Comparison of ENCODE assay signal across 9 cellular contexts in genomic region chr3:196650740-196651311, GRCh38. TPM values are rescaled to one million over a fixed set of nuclear protein-coding genes. Genes with fewer than 3 reads are reported as not detected.
DNase-seq lines count a peak whose midpoint lies in the region; ATAC-seq and TF ChIP-seq lines count a peak whose summit lies in the region.
"Had no signal": no experiment of that assay in that cellular context is flagged by ENCODE, and none has a peak within 500 bp of the region (broad histone marks: within the 10 kb centered on the region; RNA-seq: fewer than 3 reads in every experiment).

No MANE protein-coding gene starts in this region.

- no peak for TF ChIP-seq POLR2A in body of pancreas (IDR thresholded peaks at IDR 0.05)
- no peak for TF ChIP-seq POLR2A in GM18505 (IDR thresholded peaks at IDR 0.05; ENCODE audit: borderline replicate concordance, extremely low read depth, insufficient read depth, insufficient read length)

- H3K36me3 ChIP-seq in body of pancreas (replicated peaks in 1 of 2; ENCODE audit: insufficient read depth in 1 of 2, low read depth in 2 of 2) (no peaks in the 10 kb centered on the region), liver (ENCODE audit: control insufficient read depth in 4 of 4, insufficient read depth in 3 of 4, low read depth in 1 of 4, low read length in 3 of 4) (no peaks in the 10 kb centered on the region)

- H3K4me3 ChIP-seq in body of pancreas, result no peak overlapping the region
- no peak overlapping the region for H3K4me3 ChIP-seq in liver (ENCODE audit: low read depth in 1 of 3, low read length in 3 of 3)
- H3K4me3 ChIP-seq: Peyer's patch had no signal

- ATAC-seq in body of pancreas, result peak; percentile 62
- no peak for ATAC-seq in GM21723 (IDR thresholded peaks at IDR 0.05; ENCODE audit: unreplicated experiment)
- no peak for ATAC-seq in GM18505 (IDR thresholded peaks at IDR 0.05; ENCODE audit: unreplicated experiment)

- TF ChIP-seq RAD21 in liver (IDR thresholded peaks at IDR 0.05), result no peak

- intact Hi-C loops in body of pancreas (cut with DNase I), result no loop called here

- H3K27me3 ChIP-seq in body of pancreas (no peaks in the 10 kb centered on the region), liver (ENCODE audit: control insufficient read depth in 4 of 4, insufficient read depth in 4 of 4, low read length in 3 of 4) (no peaks in the 10 kb centered on the region)
- H3K27me3 ChIP-seq: Peyer's patch had no signal

- 32 to 53% methylated on average over 6 of the region's 6 CpGs for WGBS in body of pancreas, 2 donors
- WGBS in liver, result 47% methylated on average over 6 of the region's 6 CpGs

- H3K9ac ChIP-seq in liver (ENCODE audit: low read depth in 1 of 2, low read length in 2 of 2), result no peak overlapping the region

- H3K4me1 ChIP-seq in body of pancreas, result no peaks in the 10 kb centered on the region
- H3K4me1 ChIP-seq in liver (ENCODE audit: control insufficient read depth in 4 of 4, insufficient read depth in 4 of 4, low read length in 3 of 4), result peaks cover 0 to 4% (median 0%) of the 10 kb centered on the region in 4 donors

- no peak for TF ChIP-seq CTCF in body of pancreas (IDR thresholded peaks at IDR 0.05)
- no peak for TF ChIP-seq CTCF in liver (IDR thresholded peaks at IDR 0.05; ENCODE audit: low read depth, low read length, missing input control)

- DNase-seq in EH (ENCODE audit: low read depth) (peak; percentile 99), NCI-H226 (peak; percentile 96), body of pancreas (peak in 2 of 4 donors; percentile 25 to 62), SKM-1 (lab: John Stamatoyannopoulos, UW; ENCODE audit: unreplicated experiment) (no peak)
- no peak for DNase-seq in stimulated activated CD4-positive, alpha-beta T cell treated with anti-CD3 and anti-CD28 coated beads, Interleukin-2, amount 100 ng/mL, for 48 hours

- H3K9me3 ChIP-seq in body of pancreas (no peaks in the 10 kb centered on the region), liver (ENCODE audit: control insufficient read depth in 4 of 4, low read length in 3 of 4) (no peaks in the 10 kb centered on the region)
- H3K9me3 ChIP-seq: Peyer's patch had no signal

- H3K27ac ChIP-seq in body of pancreas (no peak overlapping the region), liver (ENCODE audit: low read depth in 1 of 2, low read length in 2 of 2) (no peak overlapping the region)

TF ChIP-seq in liver, 16 proteins besides CTCF, POLR2A, EP300 and RAD21:
- TF ChIP-seq FOXA1 (IDR thresholded peaks at IDR 0.05) (no peak), JUND (IDR thresholded peaks at IDR 0.05) (peak; percentile 68 to 74), GABPA (IDR thresholded peaks at IDR 0.05 in 1 of 2, conservative IDR thresholded peaks at IDR 0.05 in 1 of 2) (no peak), EGR1 (IDR thresholded peaks at IDR 0.05; ENCODE audit: low read depth in 2 of 2) (no peak)
TF ChIP-seq in liver: peak in this region for 1.

RNA-seq across cellular contexts. Expression of gene NRROS, which starts 11.3 kb away (rescaled TPM):
- 1 to 10 TPM in 1 of 2 donors, under 1 TPM in 1; 0.66 to 1.8 TPM for total RNA-seq in body of pancreas
- 1 to 10 TPM; 2.7 to 9.2 TPM for total RNA-seq in liver
- 1 to 10 TPM in 1 of 2 donors, under 1 TPM in 1; 0.82 to 3.4 TPM for polyA plus RNA-seq in liver

Comparison
In these comparisons a context has a peak if more than half of its experiments do, and no peak if none do; other contexts are left out.
1. DNase-seq: peak in EH (single experiment) and NCI-H226 (single experiment); none in SKM-1 (single experiment) and stimulated activated CD4-positive, alpha-beta T cell treated with anti-CD3 and anti-CD28 coated beads, Interleukin-2, amount 100 ng/mL, for 48 hours (0 of 2).